In genomic region chr15:65613365-65613764, GRCh38 we compare ENCODE assay signal across 1 cellular context.
TF ChIP-seq lines count a peak whose summit lies in the region.

No MANE protein-coding gene starts in this region.

TF ChIP-seq in IMR-90, 13 proteins besides CTCF, POLR2A, EP300 and RAD21 (continued from another document):
- no peak for TF ChIP-seq ELK1 (IDR thresholded peaks at IDR 0.05; ENCODE audit: borderline replicate concordance, low read depth, low read length)
- TF ChIP-seq USF2 (IDR thresholded peaks at IDR 0.05; ENCODE audit: low read depth, low read length) = no peak
- TF ChIP-seq RFX5 (IDR thresholded peaks at IDR 0.05; ENCODE audit: low read depth, low read length) = no peak
- TF ChIP-seq CHD1 (IDR thresholded peaks at IDR 0.05; ENCODE audit: low read depth, low read length) = no peak
- no peak for TF ChIP-seq FOS (IDR thresholded peaks at IDR 0.05; ENCODE audit: low read depth, low read length)
- no peak for TF ChIP-seq RCOR1 (IDR thresholded peaks at IDR 0.05; ENCODE audit: insufficient replicate concordance, low read length)
- no peak for TF ChIP-seq SMC3 (IDR thresholded peaks at IDR 0.05; ENCODE audit: low read depth, low read length)
- no peak for TF ChIP-seq MXI1 (IDR thresholded peaks at IDR 0.05; ENCODE audit: borderline replicate concordance, low read depth, low read length)
TF ChIP-seq in IMR-90: peak in this region for 0.
